ENCODE assay signal across 17 cellular contexts in genomic region chr15:100653608-100654007, GRCh38. TPM values are rescaled to one million over a fixed set of nuclear protein-coding genes. Genes with fewer than 3 reads are reported as not detected.
DNase-seq lines count a peak whose midpoint lies in the region; ATAC-seq lines count a peak whose summit lies in the region.
"Had no signal": no experiment of that assay in that cellular context is flagged by ENCODE, and none has a peak within 500 bp of the region (broad histone marks: within the 10 kb centered on the region; RNA-seq: fewer than 3 reads in every experiment).

No MANE protein-coding gene starts in this region.

- intact Hi-C loops in Right ventricle myocardium inferior (cut with DNase I) (no loop called here), right cardiac atrium (cut with DNase I) (no loop called here)

- H3K27me3 ChIP-seq in right cardiac atrium (ENCODE audit: control insufficient read depth, insufficient read depth), result no peaks in the 10 kb centered on the region
- H3K27me3 ChIP-seq: BLaER1 treated with 17β-estradiol and CSF1 and Interleukin-3, amounts not matched to agents 10 nM and 100 nM had no signal

- DNase-seq in Right ventricle myocardium inferior (ENCODE audit: missing footprints), result no peak
- DNase-seq in right cardiac atrium, result no peak
- peak; percentile 27 for DNase-seq in dermis blood vessel endothelial cell
- peak; percentile 10 to 16 for DNase-seq in lung microvascular endothelial cell (ENCODE audit: low read depth in 2 of 2)
- no peak for DNase-seq in GF-D8 (lab: John Stamatoyannopoulos, UW)
- DNase-seq in T-cell, result no peak
- DNase-seq: 8988T; ACHN; CD4-positive, alpha-beta T cell; DMS153; DMS79 treated with DMSO at 0.1 percent for 48 hours; EL; GOT3; H9 had no signal

- no peaks in the 10 kb centered on the region for H3K4me1 Mint-ChIP-seq in T-cell

- CTCF ChIA-PET in T-cell (lab: Charles Lee), result no interaction called here

- POLR2A ChIA-PET in T-cell (lab: Charles Lee), result no interaction called here

- ATAC-seq in Right ventricle myocardium inferior, result peak; percentile 30
- ATAC-seq in right cardiac atrium, result no peak
- ATAC-seq in GM21526 (IDR thresholded peaks at IDR 0.05; ENCODE audit: low FRiP score, unreplicated experiment), result no peak
- no peak for ATAC-seq in T-cell (replicated peaks in 1 of 4)
- ATAC-seq: HepG2 had no signal

- no peaks in the 10 kb centered on the region for H3K9me3 ChIP-seq in right cardiac atrium (ENCODE audit: control insufficient read depth, low read length)
- H3K9me3 ChIP-seq: BLaER1 treated with 17β-estradiol and CSF1 and Interleukin-3, amounts not matched to agents 10 nM and 100 nM had no signal

- no peak overlapping the region for H3K4me3 Mint-ChIP-seq in T-cell
- H3K4me3 Mint-ChIP-seq: CD4-positive, alpha-beta T cell; H9 had no signal

- H3K27me3 Mint-ChIP-seq in T-cell, result no peaks in the 10 kb centered on the region
- H3K27me3 Mint-ChIP-seq: CD4-positive, alpha-beta T cell had no signal

- H3K4me1 ChIP-seq in right cardiac atrium (ENCODE audit: control insufficient read depth, insufficient read depth, low read length), result no peaks in the 10 kb centered on the region

- H3K9me3 Mint-ChIP-seq in T-cell, result no peaks in the 10 kb centered on the region
- H3K9me3 Mint-ChIP-seq: CD4-positive, alpha-beta T cell; H9 had no signal

- H3K27ac Mint-ChIP-seq in T-cell, result peak overlapping the region in 1 of 2 donors; percentile 44
- H3K27ac Mint-ChIP-seq: CD4-positive, alpha-beta T cell had no signal

- no peak overlapping the region for H3K27ac ChIP-seq in right cardiac atrium (ENCODE audit: low read length)
- H3K27ac ChIP-seq: BLaER1 treated with 17β-estradiol and CSF1 and Interleukin-3, amounts not matched to agents 10 nM and 100 nM had no signal

- 41% methylated on average over 1 of the region's 1 CpG for WGBS in right cardiac atrium

- peaks cover 4% of the 10 kb centered on the region for H3K36me3 Mint-ChIP-seq in T-cell

- H3K4me3 ChIP-seq in right cardiac atrium (ENCODE audit: low read length), result no peak overlapping the region
- H3K4me3 ChIP-seq: BLaER1 treated with 17β-estradiol and CSF1 and Interleukin-3, amounts not matched to agents 10 nM and 100 nM had no signal

RNA-seq across cellular contexts. Expression of gene ASB7, which starts 51.2 kb away (rescaled TPM):
- total RNA-seq in Right ventricle myocardium inferior, result 5.3 TPM
- total RNA-seq in right cardiac atrium, result 1 to 10 TPM; 6.3 to 9.3 (median 7.6) TPM
- 3.1 TPM for polyA plus RNA-seq in right cardiac atrium
- 23.3 and 23.7 TPM in 2 replicates for total RNA-seq in dermis blood vessel endothelial cell
- 10.5 and 13.3 TPM in 2 replicates for total RNA-seq in lung microvascular endothelial cell
- 10 to 100 TPM; 17.7 to 24.8 (median 21.8) TPM for total RNA-seq in T-cell

RNA-seq across cellular contexts. Expression of gene LINS1, which starts 51.6 kb away (rescaled TPM):
- total RNA-seq in Right ventricle myocardium inferior (7.0 TPM), right cardiac atrium (10 to 100 TPM in 3 of 4 donors, 1 to 10 TPM in 1; 9.4 to 13.6 (median 12.6) TPM), dermis blood vessel endothelial cell (12.3 and 12.7 TPM in 2 replicates), lung microvascular endothelial cell (4.1 and 5.0 TPM in 2 replicates), T-cell (10 to 100 TPM; 42.9 to 88.1 (median 77.0) TPM)
- 5.0 TPM for polyA plus RNA-seq in right cardiac atrium

Comparison
In these comparisons a context has a peak if more than half of its experiments do, and no peak if none do; other contexts are left out.
1. DNase-seq: peak in dermis blood vessel endothelial cell (single experiment) and lung microvascular endothelial cell (2 of 2); none in Right ventricle myocardium inferior (single experiment), right cardiac atrium (0 of 3), GF-D8 (single experiment) and T-cell (0 of 34).